In the genomic region with DNA sequence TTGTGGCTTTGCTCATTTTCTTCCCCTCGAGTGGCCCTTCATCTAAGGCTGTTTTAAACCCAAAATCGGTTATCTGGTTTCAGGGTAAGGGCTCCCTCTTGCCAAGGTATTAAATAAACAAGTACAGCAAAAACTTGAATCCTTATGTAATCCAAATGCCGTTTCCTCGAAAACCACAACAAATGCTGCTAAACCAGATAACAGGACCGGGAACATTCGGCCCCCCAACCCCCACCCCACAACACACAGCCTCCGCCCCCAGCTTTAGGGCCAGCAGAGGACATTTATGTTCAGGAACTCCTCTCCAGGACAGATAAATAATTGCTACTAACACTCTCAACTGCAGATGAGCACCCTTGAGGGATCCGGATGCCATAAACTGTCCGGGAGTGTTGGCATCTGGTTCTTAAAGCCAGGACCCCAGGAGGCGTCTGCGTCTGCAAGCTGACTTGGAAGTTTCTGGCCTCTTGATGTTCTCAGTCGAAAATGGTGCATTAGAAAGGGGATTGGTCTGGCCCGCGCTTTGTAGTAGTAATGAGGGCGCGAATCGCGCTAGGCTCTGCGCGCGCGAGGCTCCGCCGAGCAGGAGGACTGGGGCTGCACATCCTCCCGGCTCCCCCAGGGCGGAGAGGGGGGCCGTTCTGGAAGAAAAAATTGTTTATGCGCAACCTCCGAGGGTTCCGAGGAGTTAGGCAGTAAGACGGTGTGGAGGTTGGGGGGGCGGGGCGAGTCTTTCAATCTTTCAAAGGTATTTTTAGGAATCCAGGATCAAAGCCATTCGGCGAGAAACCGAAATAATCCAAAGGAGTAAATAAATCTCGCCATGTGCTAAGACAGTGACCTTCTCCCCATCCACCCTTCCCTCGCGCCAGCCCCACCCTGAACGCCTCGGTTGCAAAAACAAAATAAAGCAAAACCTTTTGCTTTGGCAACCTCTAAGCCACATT, we compare ENCODE assay signal across 1 cellular context.
TF ChIP-seq lines count a peak whose summit lies in the region.

No MANE protein-coding gene starts in this region.

TF ChIP-seq in HepG2, 621 proteins besides CTCF, POLR2A, EP300 and RAD21 (continued from another document and continues in another):
- TF ChIP-seq ZNF383 (CRISPR knock-in tag; IDR thresholded peaks at IDR 0.05; ENCODE audit: borderline replicate concordance), result no peak
- no peak for TF ChIP-seq GABPA (IDR thresholded peaks at IDR 0.05; ENCODE audit: low read depth, low read length)
- no peak for TF ChIP-seq GABPA (CRISPR knock-in tag; IDR thresholded peaks at IDR 0.05; ENCODE audit: low read depth)
- TF ChIP-seq BORCS8-MEF2B (CRISPR knock-in tag; IDR thresholded peaks at IDR 0.05), result peak; percentile 68; the same call in 1 of the 2 replicates
- TF ChIP-seq TRIM24 (CRISPR knock-in tag; IDR thresholded peaks at IDR 0.05), result no peak
- TF ChIP-seq, protein P1, sequence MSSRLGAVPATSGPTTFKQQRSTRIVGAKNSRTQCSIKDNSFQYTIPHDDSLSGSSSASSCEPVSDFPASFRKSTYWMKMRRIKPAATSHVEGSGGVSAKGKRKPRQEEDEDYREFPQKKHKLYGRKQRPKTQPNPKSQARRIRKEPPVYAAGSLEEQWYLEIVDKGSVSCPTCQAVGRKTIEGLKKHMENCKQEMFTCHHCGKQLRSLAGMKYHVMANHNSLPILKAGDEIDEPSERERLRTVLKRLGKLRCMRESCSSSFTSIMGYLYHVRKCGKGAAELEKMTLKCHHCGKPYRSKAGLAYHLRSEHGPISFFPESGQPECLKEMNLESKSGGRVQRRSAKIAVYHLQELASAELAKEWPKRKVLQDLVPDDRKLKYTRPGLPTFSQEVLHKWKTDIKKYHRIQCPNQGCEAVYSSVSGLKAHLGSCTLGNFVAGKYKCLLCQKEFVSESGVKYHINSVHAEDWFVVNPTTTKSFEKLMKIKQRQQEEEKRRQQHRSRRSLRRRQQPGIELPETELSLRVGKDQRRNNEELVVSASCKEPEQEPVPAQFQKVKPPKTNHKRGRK (CRISPR knock-in tag; IDR thresholded peaks at IDR 0.05), result 0 out of 2 replicates have a peak, but pooled peaks have one; percentile 14
- no peak for TF ChIP-seq MZF1 (CRISPR knock-in tag; IDR thresholded peaks at IDR 0.05; ENCODE audit: borderline replicate concordance)
- TF ChIP-seq SOX5 (CRISPR knock-in tag; IDR thresholded peaks at IDR 0.05; ENCODE audit: borderline replicate concordance), result peak; percentile 38; the same call in 1 of the 2 replicates
- TF ChIP-seq AKAP8 (CRISPR knock-in tag; IDR thresholded peaks at IDR 0.05), result no peak
- TF ChIP-seq, protein P2, sequence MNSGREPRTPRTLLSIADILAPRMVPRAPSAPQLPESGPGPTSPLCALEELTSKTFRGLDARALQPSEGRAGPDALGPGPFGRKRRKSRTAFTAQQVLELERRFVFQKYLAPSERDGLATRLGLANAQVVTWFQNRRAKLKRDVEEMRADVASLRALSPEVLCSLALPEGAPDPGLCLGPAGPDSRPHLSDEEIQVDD (CRISPR knock-in tag; IDR thresholded peaks at IDR 0.05; ENCODE audit: borderline replicate concordance), result no peak
- TF ChIP-seq SAP130 (CRISPR knock-in tag; IDR thresholded peaks at IDR 0.05; ENCODE audit: low read depth), result peak; percentile 59
- no peak for TF ChIP-seq MIER2 (CRISPR knock-in tag; IDR thresholded peaks at IDR 0.05)
- TF ChIP-seq SRSF9 (IDR thresholded peaks at IDR 0.05; ENCODE audit: borderline replicate concordance, insufficient read depth, low read depth, low read length, poor library complexity, severe bottlenecking), result no peak
- no peak for TF ChIP-seq ZFP36L1 (CRISPR knock-in tag; IDR thresholded peaks at IDR 0.05)
- TF ChIP-seq POGZ (CRISPR knock-in tag; IDR thresholded peaks at IDR 0.05), result no peak
- peak; percentile 30; the same call in 1 of the 2 replicates for TF ChIP-seq ZSCAN21 (CRISPR knock-in tag; IDR thresholded peaks at IDR 0.05; ENCODE audit: borderline replicate concordance)
- TF ChIP-seq NFKB2 (CRISPR knock-in tag; IDR thresholded peaks at IDR 0.05; ENCODE audit: borderline replicate concordance), result 0 out of 2 replicates have a peak, but pooled peaks have one; percentile 19
- no peak for TF ChIP-seq MBD4 (IDR thresholded peaks at IDR 0.05; ENCODE audit: borderline replicate concordance, low read length)
- peak; percentile 26; the same call in 1 of the 2 replicates for TF ChIP-seq ZFX (CRISPR knock-in tag; IDR thresholded peaks at IDR 0.05; ENCODE audit: low read depth)
- no peak for TF ChIP-seq ZNF296 (CRISPR knock-in tag; conservative IDR thresholded peaks at IDR 0.05)
- no peak for TF ChIP-seq BRCA1 (CRISPR knock-in tag; IDR thresholded peaks at IDR 0.05)
- TF ChIP-seq ATF7 (IDR thresholded peaks at IDR 0.05), result no peak
- no peak for TF ChIP-seq ATF7 (CRISPR knock-in tag; IDR thresholded peaks at IDR 0.05)
- TF ChIP-seq HES4 (CRISPR knock-in tag; IDR thresholded peaks at IDR 0.05; ENCODE audit: borderline replicate concordance), result no peak
- no peak; the same call in 1 of the 2 replicates for TF ChIP-seq ISL2 (CRISPR knock-in tag; IDR thresholded peaks at IDR 0.05)
- no peak for TF ChIP-seq SMAD3 (CRISPR knock-in tag; IDR thresholded peaks at IDR 0.05)
- TF ChIP-seq, protein P3, sequence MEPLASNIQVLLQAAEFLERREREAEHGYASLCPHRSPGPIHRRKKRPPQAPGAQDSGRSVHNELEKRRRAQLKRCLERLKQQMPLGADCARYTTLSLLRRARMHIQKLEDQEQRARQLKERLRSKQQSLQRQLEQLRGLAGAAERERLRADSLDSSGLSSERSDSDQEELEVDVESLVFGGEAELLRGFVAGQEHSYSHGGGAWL (CRISPR knock-in tag; IDR thresholded peaks at IDR 0.05), result no peak; the same call in 1 of the 2 replicates
- TF ChIP-seq ETV5 (CRISPR knock-in tag; IDR thresholded peaks at IDR 0.05; ENCODE audit: borderline replicate concordance), result no peak; the same call in 1 of the 2 replicates
- TF ChIP-seq, protein P4, sequence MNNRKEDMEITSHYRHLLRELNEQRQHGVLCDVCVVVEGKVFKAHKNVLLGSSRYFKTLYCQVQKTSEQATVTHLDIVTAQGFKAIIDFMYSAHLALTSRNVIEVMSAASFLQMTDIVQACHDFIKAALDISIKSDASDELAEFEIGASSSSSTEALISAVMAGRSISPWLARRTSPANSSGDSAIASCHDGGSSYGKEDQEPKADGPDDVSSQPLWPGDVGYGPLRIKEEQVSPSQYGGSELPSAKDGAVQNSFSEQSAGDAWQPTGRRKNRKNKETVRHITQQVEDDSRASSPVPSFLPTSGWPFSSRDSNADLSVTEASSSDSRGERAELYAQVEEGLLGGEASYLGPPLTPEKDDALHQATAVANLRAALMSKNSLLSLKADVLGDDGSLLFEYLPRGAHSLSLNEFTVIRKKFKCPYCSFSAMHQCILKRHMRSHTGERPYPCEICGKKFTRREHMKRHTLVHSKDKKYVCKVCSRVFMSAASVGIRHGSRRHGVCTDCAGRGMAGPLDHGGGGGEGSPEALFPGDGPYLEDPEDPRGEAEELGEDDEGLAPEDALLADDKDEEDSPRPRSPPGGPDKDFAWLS (CRISPR knock-in tag; IDR thresholded peaks at IDR 0.05; ENCODE audit: borderline replicate concordance), result no peak
- no peak for TF ChIP-seq WIZ (CRISPR knock-in tag; IDR thresholded peaks at IDR 0.05)
- TF ChIP-seq ZNF839 (CRISPR knock-in tag; IDR thresholded peaks at IDR 0.05; ENCODE audit: borderline replicate concordance), result 0 out of 2 replicates have a peak, but pooled peaks have one; percentile 21
- TF ChIP-seq NCOA5 (CRISPR knock-in tag; IDR thresholded peaks at IDR 0.05), result no peak
- no peak for TF ChIP-seq CBX1 (IDR thresholded peaks at IDR 0.05; ENCODE audit: low read depth)
- TF ChIP-seq NR2F6 (IDR thresholded peaks at IDR 0.05), result 0 out of 2 replicates have a peak, but pooled peaks have one; percentile 22
- TF ChIP-seq NR2F6 (CRISPR knock-in tag; IDR thresholded peaks at IDR 0.05), result peak; percentile 14; the same call in 1 of the 2 replicates
- no peak for TF ChIP-seq NFE2 (CRISPR knock-in tag; IDR thresholded peaks at IDR 0.05)
- no peak; the same call in 1 of the 2 replicates for TF ChIP-seq ZBTB42 (CRISPR knock-in tag; IDR thresholded peaks at IDR 0.05)
- 0 out of 2 replicates have a peak, but pooled peaks have one; percentile 28 for TF ChIP-seq SALL2 (CRISPR knock-in tag; IDR thresholded peaks at IDR 0.05)
- TF ChIP-seq ZNF891 (CRISPR knock-in tag; IDR thresholded peaks at IDR 0.05), result no peak
- TF ChIP-seq, protein P5, sequence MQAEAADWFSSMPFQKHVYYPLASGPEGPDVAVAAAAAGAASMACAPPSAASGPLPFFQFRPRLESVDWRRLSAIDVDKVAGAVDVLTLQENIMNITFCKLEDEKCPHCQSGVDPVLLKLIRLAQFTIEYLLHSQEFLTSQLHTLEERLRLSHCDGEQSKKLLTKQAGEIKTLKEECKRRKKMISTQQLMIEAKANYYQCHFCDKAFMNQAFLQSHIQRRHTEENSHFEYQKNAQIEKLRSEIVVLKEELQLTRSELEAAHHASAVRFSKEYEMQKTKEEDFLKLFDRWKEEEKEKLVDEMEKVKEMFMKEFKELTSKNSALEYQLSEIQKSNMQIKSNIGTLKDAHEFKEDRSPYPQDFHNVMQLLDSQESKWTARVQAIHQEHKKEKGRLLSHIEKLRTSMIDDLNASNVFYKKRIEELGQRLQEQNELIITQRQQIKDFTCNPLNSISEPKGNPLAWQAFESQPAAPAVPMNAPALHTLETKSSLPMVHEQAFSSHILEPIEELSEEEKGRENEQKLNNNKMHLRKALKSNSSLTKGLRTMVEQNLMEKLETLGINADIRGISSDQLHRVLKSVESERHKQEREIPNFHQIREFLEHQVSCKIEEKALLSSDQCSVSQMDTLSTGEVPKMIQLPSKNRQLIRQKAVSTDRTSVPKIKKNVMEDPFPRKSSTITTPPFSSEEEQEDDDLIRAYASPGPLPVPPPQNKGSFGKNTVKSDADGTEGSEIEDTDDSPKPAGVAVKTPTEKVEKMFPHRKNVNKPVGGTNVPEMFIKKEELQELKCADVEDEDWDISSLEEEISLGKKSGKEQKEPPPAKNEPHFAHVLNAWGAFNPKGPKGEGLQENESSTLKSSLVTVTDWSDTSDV (CRISPR knock-in tag; IDR thresholded peaks at IDR 0.05), result no peak
- TF ChIP-seq, protein P6, sequence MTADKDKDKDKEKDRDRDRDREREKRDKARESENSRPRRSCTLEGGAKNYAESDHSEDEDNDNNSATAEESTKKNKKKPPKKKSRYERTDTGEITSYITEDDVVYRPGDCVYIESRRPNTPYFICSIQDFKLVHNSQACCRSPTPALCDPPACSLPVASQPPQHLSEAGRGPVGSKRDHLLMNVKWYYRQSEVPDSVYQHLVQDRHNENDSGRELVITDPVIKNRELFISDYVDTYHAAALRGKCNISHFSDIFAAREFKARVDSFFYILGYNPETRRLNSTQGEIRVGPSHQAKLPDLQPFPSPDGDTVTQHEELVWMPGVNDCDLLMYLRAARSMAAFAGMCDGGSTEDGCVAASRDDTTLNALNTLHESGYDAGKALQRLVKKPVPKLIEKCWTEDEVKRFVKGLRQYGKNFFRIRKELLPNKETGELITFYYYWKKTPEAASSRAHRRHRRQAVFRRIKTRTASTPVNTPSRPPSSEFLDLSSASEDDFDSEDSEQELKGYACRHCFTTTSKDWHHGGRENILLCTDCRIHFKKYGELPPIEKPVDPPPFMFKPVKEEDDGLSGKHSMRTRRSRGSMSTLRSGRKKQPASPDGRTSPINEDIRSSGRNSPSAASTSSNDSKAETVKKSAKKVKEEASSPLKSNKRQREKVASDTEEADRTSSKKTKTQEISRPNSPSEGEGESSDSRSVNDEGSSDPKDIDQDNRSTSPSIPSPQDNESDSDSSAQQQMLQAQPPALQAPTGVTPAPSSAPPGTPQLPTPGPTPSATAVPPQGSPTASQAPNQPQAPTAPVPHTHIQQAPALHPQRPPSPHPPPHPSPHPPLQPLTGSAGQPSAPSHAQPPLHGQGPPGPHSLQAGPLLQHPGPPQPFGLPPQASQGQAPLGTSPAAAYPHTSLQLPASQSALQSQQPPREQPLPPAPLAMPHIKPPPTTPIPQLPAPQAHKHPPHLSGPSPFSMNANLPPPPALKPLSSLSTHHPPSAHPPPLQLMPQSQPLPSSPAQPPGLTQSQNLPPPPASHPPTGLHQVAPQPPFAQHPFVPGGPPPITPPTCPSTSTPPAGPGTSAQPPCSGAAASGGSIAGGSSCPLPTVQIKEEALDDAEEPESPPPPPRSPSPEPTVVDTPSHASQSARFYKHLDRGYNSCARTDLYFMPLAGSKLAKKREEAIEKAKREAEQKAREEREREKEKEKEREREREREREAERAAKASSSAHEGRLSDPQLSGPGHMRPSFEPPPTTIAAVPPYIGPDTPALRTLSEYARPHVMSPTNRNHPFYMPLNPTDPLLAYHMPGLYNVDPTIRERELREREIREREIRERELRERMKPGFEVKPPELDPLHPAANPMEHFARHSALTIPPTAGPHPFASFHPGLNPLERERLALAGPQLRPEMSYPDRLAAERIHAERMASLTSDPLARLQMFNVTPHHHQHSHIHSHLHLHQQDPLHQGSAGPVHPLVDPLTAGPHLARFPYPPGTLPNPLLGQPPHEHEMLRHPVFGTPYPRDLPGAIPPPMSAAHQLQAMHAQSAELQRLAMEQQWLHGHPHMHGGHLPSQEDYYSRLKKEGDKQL (CRISPR knock-in tag; IDR thresholded peaks at IDR 0.05; ENCODE audit: low read depth), result no peak; the same call in 1 of the 2 replicates
- TF ChIP-seq, protein P7, sequence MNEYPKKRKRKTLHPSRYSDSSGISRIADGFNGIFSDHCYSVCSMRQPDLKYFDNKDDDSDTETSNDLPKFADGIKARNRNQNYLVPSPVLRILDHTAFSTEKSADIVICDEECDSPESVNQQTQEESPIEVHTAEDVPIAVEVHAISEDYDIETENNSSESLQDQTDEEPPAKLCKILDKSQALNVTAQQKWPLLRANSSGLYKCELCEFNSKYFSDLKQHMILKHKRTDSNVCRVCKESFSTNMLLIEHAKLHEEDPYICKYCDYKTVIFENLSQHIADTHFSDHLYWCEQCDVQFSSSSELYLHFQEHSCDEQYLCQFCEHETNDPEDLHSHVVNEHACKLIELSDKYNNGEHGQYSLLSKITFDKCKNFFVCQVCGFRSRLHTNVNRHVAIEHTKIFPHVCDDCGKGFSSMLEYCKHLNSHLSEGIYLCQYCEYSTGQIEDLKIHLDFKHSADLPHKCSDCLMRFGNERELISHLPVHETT (CRISPR knock-in tag; conservative IDR thresholded peaks at IDR 0.05), result no peak
- TF ChIP-seq, protein P8, sequence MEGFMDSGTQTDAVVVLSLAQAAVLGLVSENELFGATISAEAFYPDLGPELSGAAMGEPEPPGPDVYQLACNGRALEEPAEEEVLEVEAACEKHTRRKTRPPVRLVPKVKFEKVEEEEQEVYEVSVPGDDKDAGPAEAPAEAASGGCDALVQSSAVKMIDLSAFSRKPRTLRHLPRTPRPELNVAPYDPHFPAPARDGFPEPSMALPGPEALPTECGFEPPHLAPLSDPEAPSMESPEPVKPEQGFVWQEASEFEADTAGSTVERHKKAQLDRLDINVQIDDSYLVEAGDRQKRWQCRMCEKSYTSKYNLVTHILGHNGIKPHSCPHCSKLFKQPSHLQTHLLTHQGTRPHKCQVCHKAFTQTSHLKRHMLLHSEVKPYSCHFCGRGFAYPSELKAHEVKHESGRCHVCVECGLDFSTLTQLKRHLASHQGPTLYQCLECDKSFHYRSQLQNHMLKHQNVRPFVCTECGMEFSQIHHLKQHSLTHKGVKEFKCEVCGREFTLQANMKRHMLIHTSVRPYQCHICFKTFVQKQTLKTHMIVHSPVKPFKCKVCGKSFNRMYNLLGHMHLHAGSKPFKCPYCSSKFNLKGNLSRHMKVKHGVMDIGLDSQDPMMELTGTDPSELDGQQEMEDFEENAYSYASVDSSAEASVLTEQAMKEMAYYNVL (CRISPR knock-in tag; IDR thresholded peaks at IDR 0.05; ENCODE audit: borderline replicate concordance), result no peak
- TF ChIP-seq POLR2G (IDR thresholded peaks at IDR 0.05; ENCODE audit: low read depth, low read length), result 0 out of 2 replicates have a peak, but pooled peaks have one; percentile 23
- no peak for TF ChIP-seq CHCHD3 (CRISPR knock-in tag; IDR thresholded peaks at IDR 0.05)
